In the genomic region with DNA sequence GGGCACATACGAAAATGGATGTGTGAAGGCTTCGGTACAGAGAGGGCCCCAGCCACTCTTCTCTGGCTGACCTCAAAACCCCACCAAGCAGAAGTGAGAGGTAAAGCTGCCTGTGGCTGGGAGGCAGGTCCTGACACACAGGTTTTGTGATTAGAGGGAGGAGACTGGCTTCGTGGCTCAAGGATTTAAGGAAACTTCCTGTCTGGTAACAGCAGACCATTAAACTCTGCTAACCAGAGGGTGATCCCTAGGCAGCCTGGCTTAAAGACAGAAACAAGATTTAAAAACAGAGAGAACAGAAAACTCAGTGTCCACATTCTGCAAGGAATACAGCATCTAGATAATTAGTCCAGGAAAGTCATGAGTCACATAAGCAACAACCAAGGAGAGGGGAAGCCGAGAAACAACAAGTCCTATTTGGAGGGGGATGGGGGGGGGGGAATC, we compare ENCODE assay signal across 13 cellular contexts.
DNase-seq lines count a peak whose midpoint lies in the region; ATAC-seq, FAIRE-seq and TF ChIP-seq lines count a peak whose summit lies in the region.
"Had no signal": no experiment of that assay in that cellular context is flagged by ENCODE, and none has a peak within 500 bp of the region (broad histone marks: within the 10 kb centered on the region; RNA-seq: fewer than 3 reads in every experiment).

No MANE protein-coding gene starts in this region.

- POLR2A ChIA-PET in GM12878 (lab: Charles Lee): interaction anchor here (1.3 kb wide), 1 partner anchor 100 kb away, joined by 3 read pairs; no protein-coding TSS in a partner anchor

- H3K27me3 ChIP-seq in GM12878 (replicated peaks in 1 of 2; ENCODE audit: control insufficient read depth in 2 of 2, insufficient read depth in 2 of 2, low read length in 1 of 2): no peaks in the 10 kb centered on the region
- H3K27me3 ChIP-seq in spleen (replicated peaks in 1 of 7): no peaks in the 10 kb centered on the region
- H3K27me3 ChIP-seq: MG63 had no signal

- H3K9ac ChIP-seq in GM12878 (ENCODE audit: control insufficient read depth, insufficient read depth, low read length): no peak overlapping the region

- no peaks in the 10 kb centered on the region for H3K79me2 ChIP-seq in GM12878 (ENCODE audit: control insufficient read depth, insufficient read depth, low read length)

- 57% methylated on average over 4 of the region's 4 CpGs for WGBS in GM12878 (ENCODE audit: insufficient coverage, insufficient replicate concordance, low lambda C conversion rate, missing lambda C conversion rate)
- WGBS in spleen, 5 donors: 46 to 77% (median 63%) methylated on average over 4 of the region's 4 CpGs

- peak; percentile 10 for DNase-seq in activated effector memory CD4-positive, alpha-beta T cell treated with anti-CD3 and anti-CD28 coated beads, Interleukin-2, amount 50 U/mL, for 16 hours
- no peak for DNase-seq in activated effector memory CD4-positive, alpha-beta T cell treated with Interleukin-2 at 50 U/mL for 16 hours
- DNase-seq in GM12878 (ENCODE audit: low read depth, low spot score): peak; percentile 25
- DNase-seq in spleen: no peak
- DNase-seq in HuH-7.5 (ENCODE audit: low spot score): no peak
- DNase-seq in amniotic stem cell (lab: John Stamatoyannopoulos, UW): no peak
- no peak for DNase-seq in NCI-H187 (lab: John Stamatoyannopoulos, UW)
- DNase-seq: activated CD4-positive, CD25-positive, alpha-beta regulatory T cell; MG63; OCI-M1; stimulated activated naive CD4-positive, alpha-beta T cell treated with Interleukin-2 at 50 U/mL for 16 hours had no signal

- peaks cover 12% of the 10 kb centered on the region for H3K9me3 ChIP-seq in GM12878 (replicated peaks; ENCODE audit: control insufficient read depth, insufficient read depth, low read length)
- peaks cover 0 to 41% (median 28%) of the 10 kb centered on the region in 8 donors for H3K9me3 ChIP-seq in spleen

- no TSS peak for BruUV-seq in GM12878 (replicated peaks; lab: Mats Ljungman, UMichigan)

- TF ChIP-seq CTCF in GM12878 (IDR thresholded peaks at IDR 0.05 in 2 of 3, conservative IDR thresholded peaks at IDR 0.05 in 1 of 3; ENCODE audit: control insufficient read depth in 2 of 3, extremely low read depth in 1 of 3, insufficient read depth in 1 of 3, low read depth in 3 of 3, low read length in 3 of 3) (no peak), spleen (IDR thresholded peaks at IDR 0.05 in 8 of 11, conservative IDR thresholded peaks at IDR 0.05 in 3 of 11) (no peak)

- H3K4me3 ChIP-seq in GM12878 (no peak overlapping the region), spleen (peak overlapping the region in 1 of 8 donors; percentile 27)
- H3K4me3 ChIP-seq: MG63 had no signal

- no peak for FAIRE-seq in GM12878 (lab: Jason Lieb, UNC)

- H3K4me1 ChIP-seq in GM12878 (ENCODE audit: control insufficient read depth, insufficient read depth, low read length): peaks cover 13% of the 10 kb centered on the region
- H3K4me1 ChIP-seq in spleen: peaks cover 8 to 32% (median 18%) of the 10 kb centered on the region in 6 donors

- in situ Hi-C loops in GM12878 (cut with MboI): no loop called here

- H3K27ac ChIP-seq in GM12878 (ENCODE audit: control insufficient read depth, insufficient read depth) (no peak overlapping the region), spleen (peak overlapping the region in 5 of 8 donors; percentile 2 to 78 (median 62))

- peak overlapping the region; percentile 41; the same call in 1 of the 2 replicates for H3K4me2 ChIP-seq in GM12878 (ENCODE audit: control insufficient read depth, insufficient read depth)

- intact Hi-C loops in GM12878 (cut with micrococcal nuclease; ENCODE audit: unreplicated experiment) (no loop called here), spleen (cut with DNase I; ENCODE audit: low total_unique reads) (no loop called here)

- SMC1A ChIA-PET in GM12878 (lab: Charles Lee; ENCODE audit: uncharacterized antibody, unreplicated experiment): interaction anchor here (1.0 kb wide), 1 partner anchor 9 kb away, joined by 3 read pairs; no protein-coding TSS in a partner anchor

- no peak overlapping the region for H2AFZ ChIP-seq in GM12878 (ENCODE audit: control insufficient read depth, low read depth, low read length)

- H3K36me3 ChIP-seq in GM12878 (ENCODE audit: control insufficient read depth in 2 of 2, insufficient read depth in 2 of 2, low read length in 1 of 2): no peaks in the 10 kb centered on the region
- peaks cover 0 to 47% (median 14%) of the 10 kb centered on the region in 6 donors for H3K36me3 ChIP-seq in spleen
- H3K36me3 ChIP-seq: MG63 had no signal

- TF ChIP-seq RAD21 in GM12878 (IDR thresholded peaks at IDR 0.05; ENCODE audit: insufficient read depth, low read depth, low read length): no peak

- TF ChIP-seq EP300 in GM12878 (IDR thresholded peaks at IDR 0.05; ENCODE audit: borderline replicate concordance in 1 of 2, control insufficient read depth in 1 of 2, low read depth in 2 of 2, low read length in 2 of 2): no peak

- TF ChIP-seq POLR2A in GM12878 (IDR thresholded peaks at IDR 0.05; ENCODE audit: low read depth, low read length) (no peak), spleen (IDR thresholded peaks at IDR 0.05) (no peak)

- H4K20me1 ChIP-seq in GM12878 (ENCODE audit: control insufficient read depth, insufficient read depth): no peaks in the 10 kb centered on the region

- ATAC-seq in HG02885 (IDR thresholded peaks at IDR 0.05; ENCODE audit: poor library complexity, unreplicated experiment) (peak; percentile 95), GM12878 (peak; percentile 97)
- ATAC-seq: left colon had no signal

- CTCF ChIA-PET in GM12878 (lab: Yijun Ruan, JAX): interaction anchor here (1.2 to 1.7 kb wide), 2 partner anchors 25 to 32 kb away, joined by 4 to 7 read pairs; no protein-coding TSS in a partner anchor

- RAD21 ChIA-PET in GM12878 (lab: Charles Lee; ENCODE audit: unreplicated experiment): no interaction called here

TF ChIP-seq in GM12878, 131 proteins besides CTCF, POLR2A, EP300 and RAD21 (continues in another document):
- TF ChIP-seq SMAD1 (IDR thresholded peaks at IDR 0.05; ENCODE audit: low read depth, partially characterized antibody): no peak
- TF ChIP-seq SPI1 (IDR thresholded peaks at IDR 0.05; ENCODE audit: borderline replicate concordance, insufficient read depth, low read depth, low read length): peak; percentile 80; the same call in 1 of the 2 replicates
- no peak for TF ChIP-seq ZBED1 (IDR thresholded peaks at IDR 0.05; ENCODE audit: borderline replicate concordance)
- TF ChIP-seq, protein P1, sequence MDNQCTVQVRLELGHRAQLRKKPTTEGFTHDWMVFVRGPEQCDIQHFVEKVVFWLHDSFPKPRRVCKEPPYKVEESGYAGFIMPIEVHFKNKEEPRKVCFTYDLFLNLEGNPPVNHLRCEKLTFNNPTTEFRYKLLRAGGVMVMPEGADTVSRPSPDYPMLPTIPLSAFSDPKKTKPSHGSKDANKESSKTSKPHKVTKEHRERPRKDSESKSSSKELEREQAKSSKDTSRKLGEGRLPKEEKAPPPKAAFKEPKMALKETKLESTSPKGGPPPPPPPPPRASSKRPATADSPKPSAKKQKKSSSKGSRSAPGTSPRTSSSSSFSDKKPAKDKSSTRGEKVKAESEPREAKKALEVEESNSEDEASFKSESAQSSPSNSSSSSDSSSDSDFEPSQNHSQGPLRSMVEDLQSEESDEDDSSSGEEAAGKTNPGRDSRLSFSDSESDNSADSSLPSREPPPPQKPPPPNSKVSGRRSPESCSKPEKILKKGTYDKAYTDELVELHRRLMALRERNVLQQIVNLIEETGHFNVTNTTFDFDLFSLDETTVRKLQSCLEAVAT (IDR thresholded peaks at IDR 0.05): no peak
- no peak for TF ChIP-seq BMI1 (IDR thresholded peaks at IDR 0.05; ENCODE audit: borderline replicate concordance)
- no peak for TF ChIP-seq ZBTB33 (IDR thresholded peaks at IDR 0.05)
- TF ChIP-seq CBX5 (IDR thresholded peaks at IDR 0.05; ENCODE audit: low read depth): no peak
- peak; percentile 87 for TF ChIP-seq RUNX3 (IDR thresholded peaks at IDR 0.05; ENCODE audit: low read length)
- no peak for TF ChIP-seq NFXL1 (IDR thresholded peaks at IDR 0.05; ENCODE audit: borderline replicate concordance)
- TF ChIP-seq IRF4 (IDR thresholded peaks at IDR 0.05; ENCODE audit: low read depth, low read length): 0 out of 2 replicates have a peak, but pooled peaks have one; percentile 36
- 0 out of 2 replicates have a peak, but pooled peaks have one; percentile 14 for TF ChIP-seq NR2F1 (conservative IDR thresholded peaks at IDR 0.05)
- peak in 1 of 2 experiments; percentile 51; a peak in 2 of 4 replicates for TF ChIP-seq IKZF2 (IDR thresholded peaks at IDR 0.05)
- TF ChIP-seq PAX8 (IDR thresholded peaks at IDR 0.05): no peak
- TF ChIP-seq, protein P2, sequence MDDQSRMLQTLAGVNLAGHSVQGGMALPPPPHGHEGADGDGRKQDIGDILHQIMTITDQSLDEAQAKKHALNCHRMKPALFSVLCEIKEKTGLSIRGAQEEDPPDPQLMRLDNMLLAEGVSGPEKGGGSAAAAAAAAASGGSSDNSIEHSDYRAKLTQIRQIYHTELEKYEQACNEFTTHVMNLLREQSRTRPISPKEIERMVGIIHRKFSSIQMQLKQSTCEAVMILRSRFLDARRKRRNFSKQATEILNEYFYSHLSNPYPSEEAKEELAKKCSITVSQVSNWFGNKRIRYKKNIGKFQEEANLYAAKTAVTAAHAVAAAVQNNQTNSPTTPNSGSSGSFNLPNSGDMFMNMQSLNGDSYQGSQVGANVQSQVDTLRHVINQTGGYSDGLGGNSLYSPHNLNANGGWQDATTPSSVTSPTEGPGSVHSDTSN (IDR thresholded peaks at IDR 0.05; ENCODE audit: insufficient replicate concordance, low read depth, low read length): no peak
- peak; percentile 63; the same call in 1 of the 2 replicates for TF ChIP-seq EED (IDR thresholded peaks at IDR 0.05; ENCODE audit: low read depth)
- peak; percentile 48; the same call in 1 of the 2 replicates for TF ChIP-seq PAX5 (IDR thresholded peaks at IDR 0.05; ENCODE audit: borderline replicate concordance, low read depth, low read length)
- TF ChIP-seq IKZF1 (conservative IDR thresholded peaks at IDR 0.05): 0 out of 2 replicates have a peak, but pooled peaks have one; percentile 20

Comparison
In these comparisons a context has a peak if more than half of its experiments do, and no peak if none do; other contexts are left out.
1. DNase-seq: peak in activated effector memory CD4-positive, alpha-beta T cell treated with anti-CD3 and anti-CD28 coated beads, Interleukin-2, amount 50 U/mL, for 16 hours (single experiment) and GM12878 (single experiment); none in activated effector memory CD4-positive, alpha-beta T cell treated with Interleukin-2 at 50 U/mL for 16 hours (single experiment), spleen (single experiment), HuH-7.5 (single experiment), amniotic stem cell (single experiment) and NCI-H187 (0 of 2).